Comparison of ENCODE assay signal across 8 cellular contexts in the genomic region with DNA sequence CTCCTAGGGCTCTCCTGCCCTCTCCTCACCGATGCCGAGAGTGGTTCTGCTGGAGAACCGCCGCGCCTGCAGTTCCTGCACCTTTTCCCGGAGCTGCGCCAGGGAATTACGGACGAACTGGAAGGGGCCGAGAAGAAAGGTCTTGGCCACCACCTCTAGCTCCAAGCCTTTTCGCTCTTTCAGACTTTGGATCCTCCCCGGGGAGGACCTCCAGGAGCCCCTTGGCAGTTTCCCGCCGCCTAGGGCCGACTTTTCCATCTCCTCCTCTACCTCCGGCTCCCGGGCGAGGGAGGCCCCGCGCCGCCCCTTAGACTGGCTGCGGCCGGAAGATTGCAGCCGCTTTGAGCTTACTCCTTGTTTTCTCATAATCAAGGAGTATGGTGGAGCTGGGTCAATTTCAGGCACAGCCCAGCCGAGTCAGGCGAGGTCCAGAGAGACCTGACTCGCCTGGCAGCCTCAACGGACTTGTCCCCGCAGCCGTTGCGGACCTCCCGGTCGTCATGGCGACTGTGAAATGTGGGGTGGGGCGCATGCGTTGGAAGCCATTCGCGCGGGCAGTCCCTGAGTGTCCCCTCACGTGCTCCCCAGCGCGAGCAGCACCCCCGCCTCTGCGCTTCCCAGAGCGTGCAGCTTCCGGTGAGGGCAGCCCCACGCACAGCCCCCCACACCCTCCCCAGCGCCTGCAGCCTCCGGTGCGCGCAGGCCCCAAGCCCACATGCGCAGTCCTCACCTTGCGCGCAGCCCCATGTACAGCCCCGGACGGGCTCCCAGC. TPM values are rescaled to one million over a fixed set of nuclear protein-coding genes. Genes with fewer than 3 reads are reported as not detected.
DNase-seq lines count a peak whose midpoint lies in the region; ATAC-seq and TF ChIP-seq lines count a peak whose summit lies in the region.

TSS of gene DPY19L2 (minus strand) at position 466 of the 772 bp plus-strand sequence. CDS start at position 366, 100 bp downstream.

- no peaks in the 10 kb centered on the region for H3K4me1 ChIP-seq in effector memory CD4-positive, alpha-beta T cell (ENCODE audit: control insufficient read depth, insufficient read depth, low read length, poor library complexity, severe bottlenecking)
- peaks cover 0 to 5% of the 10 kb centered on the region in 2 donors for H3K4me1 ChIP-seq in lung (ENCODE audit: control insufficient read depth in 2 of 2, insufficient read depth in 2 of 2, low read length in 2 of 2)

- H3K4me3 ChIP-seq in HFF-Myc (replicated peaks; ENCODE audit: low read depth, low read length) (peak within 1 kb of the TSS; percentile 80), lung (peak within 1 kb of the TSS; percentile 64)
- H3K4me3 ChIP-seq in effector memory CD4-positive, alpha-beta T cell (ENCODE audit: insufficient read depth, low read depth, low read length, poor library complexity, severe bottlenecking), result peak within 1 kb of the TSS; percentile 37

- H3K9me3 ChIP-seq in effector memory CD4-positive, alpha-beta T cell (ENCODE audit: control insufficient read depth, low read length), result no peaks in the 10 kb centered on the region
- no peaks in the 10 kb centered on the region for H3K9me3 ChIP-seq in lung (ENCODE audit: control insufficient read depth in 2 of 2, insufficient read depth in 1 of 2, low read length in 1 of 2)

- WGBS in lung, 2 donors, result 0 to 1% methylated on average over 56 of the region's 56 CpGs

- H3K27ac ChIP-seq in effector memory CD4-positive, alpha-beta T cell (ENCODE audit: insufficient read depth, low read length, poor library complexity, severe bottlenecking), result no peak within 1 kb of the TSS
- H3K27ac ChIP-seq in lung (ENCODE audit: low read depth in 1 of 2, low read length in 1 of 2), result peak within 1 kb of the TSS; percentile 79 to 98

- ATAC-seq in lung (ENCODE audit: insufficient read depth, low FRiP score) (peak; percentile 90), GM19467 (IDR thresholded peaks at IDR 0.05; ENCODE audit: unreplicated experiment) (no peak)

- TF ChIP-seq CTCF in HFF-Myc (IDR thresholded peaks at IDR 0.05; ENCODE audit: low read depth, low read length, missing control alignments), result no peak
- no peak for TF ChIP-seq CTCF in lung (IDR thresholded peaks at IDR 0.05; ENCODE audit: control extremely low read depth, extremely low read depth)

- DNase-seq in DMS53 treated with DMSO at 0.1 percent for 48 hours (lab: John Stamatoyannopoulos, UW; ENCODE audit: unreplicated experiment), result peak; percentile 77
- DNase-seq in HFF-Myc (ENCODE audit: extremely low read depth, low read depth), result peak; percentile 59
- DNase-seq in NCI-H2081 (lab: John Stamatoyannopoulos, UW), result peak; percentile 87 to 92
- DNase-seq in activated CD4-positive, alpha-beta T cell treated with anti-CD3 and anti-CD28 coated beads, Interleukin-2, amount 50 U/mL, for 48 hours, result peak; percentile 53 to 65
- DNase-seq in effector memory CD4-positive, alpha-beta T cell, result peak; percentile 2 to 10 (median 9)
- peak; percentile 50 for DNase-seq in lung (ENCODE audit: low spot score)
- DNase-seq in stimulated activated CD4-positive, alpha-beta T cell treated with anti-CD3 and anti-CD28 coated beads, TNF-alpha, amount 100 ng/mL, for 4 hours (ENCODE audit: low read depth in 3 of 3), result peak; percentile 17 to 28 (median 24)

- no peaks in the 10 kb centered on the region for H3K27me3 ChIP-seq in effector memory CD4-positive, alpha-beta T cell (replicated peaks; ENCODE audit: control insufficient read depth, insufficient read depth, low read length, poor library complexity, severe bottlenecking)
- no peaks in the 10 kb centered on the region for H3K27me3 ChIP-seq in lung (ENCODE audit: control insufficient read depth, insufficient read depth)

- H3K36me3 ChIP-seq in effector memory CD4-positive, alpha-beta T cell (ENCODE audit: control insufficient read depth, insufficient read depth, low read length), result no peaks in the 10 kb centered on the region
- H3K36me3 ChIP-seq in lung (ENCODE audit: control insufficient read depth in 2 of 2, insufficient read depth in 2 of 2, low read length in 2 of 2), result no peaks in the 10 kb centered on the region

RNA-seq across cellular contexts. Expression of gene DPY19L2, which starts in this region (rescaled TPM):
- 10 to 100 TPM in 1 of 2 donors, 1 to 10 TPM in 1; 4.3 to 14.8 TPM for total RNA-seq in lung
- polyA plus RNA-seq in lung, result 1 to 10 TPM in 1 of 2 donors, under 1 TPM in 1; 0.56 to 4.9 TPM

Comparison
In these comparisons a context has a peak if more than half of its experiments do, and no peak if none do; other contexts are left out.
1. DNase-seq: peak in every context shown above with its lines; median percentile 90 in NCI-H2081; 77 in DMS53 treated with DMSO at 0.1 percent for 48 hours; 59 in HFF-Myc; 59 in activated CD4-positive, alpha-beta T cell treated with anti-CD3 and anti-CD28 coated beads, Interleukin-2, amount 50 U/mL, for 48 hours; 50 in lung; 24 in stimulated activated CD4-positive, alpha-beta T cell treated with anti-CD3 and anti-CD28 coated beads, TNF-alpha, amount 100 ng/mL, for 4 hours; 9 in effector memory CD4-positive, alpha-beta T cell.